1 cellular context compared by ENCODE assay signal in the genomic region with DNA sequence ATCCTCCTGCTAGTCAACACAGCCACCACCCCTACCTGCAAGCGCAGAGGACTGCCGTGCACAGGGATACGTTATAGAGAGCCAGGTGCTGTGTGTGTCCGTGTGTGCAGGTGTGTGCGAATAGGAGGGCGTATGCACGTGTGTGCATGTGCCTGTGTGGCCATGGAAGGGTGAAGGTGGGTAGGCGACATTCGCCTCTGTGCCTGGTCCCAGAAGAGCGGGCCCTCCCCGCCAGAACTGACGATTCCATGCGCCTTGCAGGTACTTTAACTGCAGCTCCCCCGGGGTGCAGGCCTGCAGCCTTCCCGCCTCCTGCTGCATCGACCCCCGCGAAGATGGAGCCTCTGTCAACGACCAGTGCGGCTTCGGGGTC.
TF ChIP-seq lines count a peak whose summit lies in the region.

No MANE protein-coding gene starts in this region.

TF ChIP-seq in K562, 482 proteins besides CTCF, POLR2A, EP300 and RAD21:
- TF ChIP-seq ZNF184 (CRISPR knock-in tag; IDR thresholded peaks at IDR 0.05) (0 out of 2 replicates have a peak, but pooled peaks have one; percentile 13), HEY1 (CRISPR knock-in tag; IDR thresholded peaks at IDR 0.05; ENCODE audit: borderline replicate concordance) (no peak)
